29 cellular contexts compared by ENCODE assay signal in genomic region chr10:10985361-10985760, GRCh38.
"Had no signal": no experiment of that assay in that cellular context is flagged by ENCODE, and none has a peak within 500 bp of the region (broad histone marks: within the 10 kb centered on the region; RNA-seq: fewer than 3 reads in every experiment).

No MANE protein-coding gene starts in this region.

- FAIRE-seq: bronchial epithelial cell, TTC549 had no signal

- H3K9me3 Mint-ChIP-seq: activated T-cell treated with anti-CD3 and anti-CD28 coated beads, Interleukin-2, amount 50 U/mL, for 4 hours; activated T-helper 2 cell treated with anti-CD3 and anti-CD28 coated beads, Interferon-gamma antibody, Interleukin-2, Interleukin-4, amounts not matched to agents 10 μg/mL and 5 μg/mL and 100 μg/mL, durations not matched to agents 14 hours and 24 hours and 36 hours; effector memory CD8-positive, alpha-beta T cell; nephron; T-cell; T-helper 2 cell treated with Interferon-gamma antibody and Interleukin-4, amounts not matched to agents 5 μg/mL and 100 μg/mL, for 36 hours; WTC11 had no signal

- H3K4me3 Mint-ChIP-seq: activated naive CD8-positive, alpha-beta T cell; activated T-cell treated with anti-CD3 and anti-CD28 coated beads, Interleukin-2, amount 50 U/mL, for 4 hours; effector memory CD8-positive, alpha-beta T cell; nephron; T-cell; T-helper 2 cell treated with Interferon-gamma antibody and Interleukin-4, amounts not matched to agents 5 μg/mL and 100 μg/mL, for 36 hours; WTC11 had no signal

- H3K4me3 ChIP-seq: colonic mucosa, esophagus squamous epithelium, gastroesophageal sphincter, right atrium auricular region, thyroid gland had no signal

- H3K4me1 Mint-ChIP-seq: nephron, T-cell had no signal

- H3K27ac Mint-ChIP-seq: activated naive CD8-positive, alpha-beta T cell; activated T-helper 2 cell treated with anti-CD3 and anti-CD28 coated beads, Interferon-gamma antibody, Interleukin-2, Interleukin-4, amounts not matched to agents 10 μg/mL and 5 μg/mL and 100 μg/mL, durations not matched to agents 14 hours and 24 hours and 36 hours; effector memory CD8-positive, alpha-beta T cell; nephron; progenitor cell of endocrine pancreas; T-cell; T-helper 2 cell treated with Interferon-gamma antibody and Interleukin-4, amounts not matched to agents 5 μg/mL and 100 μg/mL, for 36 hours; WTC11 had no signal

- H3K36me3 Mint-ChIP-seq: T-cell, WTC11 had no signal

- H3K27me3 ChIP-seq: colonic mucosa, esophagus squamous epithelium, gastroesophageal sphincter, right atrium auricular region, thyroid gland had no signal

- H3K27ac ChIP-seq: colonic mucosa, dorsolateral prefrontal cortex, esophagus squamous epithelium, right atrium auricular region, thyroid gland had no signal

- DNase-seq: activated CD4-positive, alpha-beta T cell treated with anti-CD3 and anti-CD28 coated beads, Interleukin-2, amount 50 U/mL, for 4 hours; activated CD8-positive, alpha-beta memory T cell treated with anti-CD3 and anti-CD28 coated beads for 24 hours; activated CD8-positive, alpha-beta memory T cell treated with anti-CD3 and anti-CD28 coated beads, Interleukin-2, amount 50 U/mL, for 48 hours; activated naive CD4-positive, alpha-beta T cell; activated T-cell treated with anti-CD3 and anti-CD28 coated beads, Interleukin-2, amount 50 U/mL, for 4 hours; colonic mucosa; dorsolateral prefrontal cortex; effector memory CD8-positive, alpha-beta T cell; esophagus squamous epithelium; head of caudate nucleus; hypothalamus; left ventricle myocardium superior; mammary epithelial cell; occipital lobe; stimulated activated CD4-positive, alpha-beta T cell treated with anti-CD3 and anti-CD28 coated beads, Interleukin-12 subunit alpha, Interleukin-12 subunit beta, amount 100 ng/mL, for 4 hours; stimulated activated CD4-positive, alpha-beta T cell treated with anti-CD3 and anti-CD28 coated beads, Interleukin-4, amount 100 ng/mL, for 4 hours; stimulated activated naive CD8-positive, alpha-beta T cell treated with anti-CD3 and anti-CD28 coated beads, Interleukin-15, Interleukin-2, amounts not matched to agents 100 U/mL and 50 U/mL, for 24 hours; T-cell; thyroid gland had no signal

- H3K36me3 ChIP-seq: colonic mucosa, esophagus squamous epithelium, gastroesophageal sphincter, right atrium auricular region, thyroid gland had no signal

- ATAC-seq: activated T-cell treated with anti-CD3 and anti-CD28 coated beads, Interleukin-2, amount 50 U/mL, for 4 hours; effector memory CD8-positive, alpha-beta T cell; gastroesophageal sphincter; left ventricle myocardium superior; stimulated activated naive CD8-positive, alpha-beta T cell treated with anti-CD3 and anti-CD28 coated beads, Interleukin-15, Interleukin-2, amounts not matched to agents 100 U/mL and 50 U/mL, for 24 hours; T-cell; WTC11 had no signal

- H3K4me1 ChIP-seq: colonic mucosa, esophagus squamous epithelium, thyroid gland had no signal

- H3K9me3 ChIP-seq: colonic mucosa, esophagus squamous epithelium, gastroesophageal sphincter, right atrium auricular region, thyroid gland had no signal
